Comparison of ENCODE assay signal across 21 cellular contexts in genomic region chr20:51338692-51339440, GRCh38.
DNase-seq lines count a peak whose midpoint lies in the region; ATAC-seq, FAIRE-seq and TF ChIP-seq lines count a peak whose summit lies in the region.
"Had no signal": no experiment of that assay in that cellular context is flagged by ENCODE, and none has a peak within 500 bp of the region (broad histone marks: within the 10 kb centered on the region; RNA-seq: fewer than 3 reads in every experiment).

No MANE protein-coding gene starts in this region.

- peak overlapping the region; percentile 57 for H3K9ac ChIP-seq in astrocyte (ENCODE audit: low read length)

- FAIRE-seq in astrocyte (lab: Jason Lieb, UNC) = no peak
- FAIRE-seq in H54 (lab: Jason Lieb, UNC) = no peak
- FAIRE-seq: GM12878 had no signal

- no peaks in the 10 kb centered on the region for H3K27me3 ChIP-seq in ACC112 (ENCODE audit: insufficient read depth, low read length)
- no peaks in the 10 kb centered on the region for H3K27me3 ChIP-seq in astrocyte (ENCODE audit: insufficient read depth, low read length)

- H3K4me1 ChIP-seq in ACC112 (ENCODE audit: control insufficient read depth, insufficient read depth, low read length, unreplicated experiment) (peaks cover 62% of the 10 kb centered on the region), astrocyte (ENCODE audit: insufficient read depth, low read length) (peaks cover 31% of the 10 kb centered on the region)
- H3K4me1 ChIP-seq: left ventricle myocardium inferior had no signal

- no peak for ATAC-seq in GM19324 (IDR thresholded peaks at IDR 0.05; ENCODE audit: low FRiP score, unreplicated experiment)
- ATAC-seq: GM12878; stimulated activated naive B cell treated with anti-CD40 and anti-IgM and Interleukin-4, amounts not matched to agents 10 μg/mL and 1 μg/mL and 100 μg/mL, for 72 hours had no signal

- H3K27me3 Mint-ChIP-seq in astrocyte (ENCODE audit: low read depth, unreplicated experiment) = no peaks in the 10 kb centered on the region
- H3K27me3 Mint-ChIP-seq: central memory CD8-positive, alpha-beta T cell had no signal

- no peak for TF ChIP-seq POLR2A in H54 (IDR thresholded peaks at IDR 0.05; ENCODE audit: low read depth, low read length)

- H3K27ac ChIP-seq in ACC112 (ENCODE audit: low read depth, low read length) (peak overlapping the region; percentile 93), astrocyte (ENCODE audit: low read depth, low read length) (peak overlapping the region; percentile 99)
- H3K27ac ChIP-seq: left ventricle myocardium inferior had no signal

- H4K20me1 ChIP-seq in astrocyte (ENCODE audit: insufficient read depth, low read length) = no peaks in the 10 kb centered on the region

- no peak for TF ChIP-seq CTCF in astrocyte (IDR thresholded peaks at IDR 0.05; ENCODE audit: insufficient read depth, low read depth, low read length)
- TF ChIP-seq CTCF in fibroblast of villous mesenchyme (IDR thresholded peaks at IDR 0.05; ENCODE audit: insufficient read depth, low read depth, low read length) = no peak

- H3K9me3 Mint-ChIP-seq in astrocyte (ENCODE audit: unreplicated experiment) = peaks cover 10% of the 10 kb centered on the region

- H3K36me3 Mint-ChIP-seq in astrocyte (ENCODE audit: low read depth, unreplicated experiment) = peaks cover 6% of the 10 kb centered on the region

- no peak overlapping the region for H3K4me2 ChIP-seq in astrocyte (ENCODE audit: low read length)

- H3K36me3 ChIP-seq in ACC112 (ENCODE audit: insufficient read depth, low read length) = no peaks in the 10 kb centered on the region
- no peaks in the 10 kb centered on the region for H3K36me3 ChIP-seq in astrocyte (ENCODE audit: insufficient read depth, low read length)
- H3K36me3 ChIP-seq: left ventricle myocardium inferior had no signal

- DNase-seq in M059J (ENCODE audit: low read depth) (peak; percentile 89), astrocyte (ENCODE audit: low read depth) (peak; percentile 89), fibroblast of villous mesenchyme (ENCODE audit: low read depth) (peak; percentile 25), nucleus accumbens (lab: John Stamatoyannopoulos, UW) (no peak), H54 (ENCODE audit: insufficient read length, low spot score) (no peak)
- DNase-seq in activated CD4-positive, alpha-beta T cell treated with anti-CD3 and anti-CD28 coated beads, Interleukin-2, amount 50 U/mL, for 1 hour = no peak
- DNase-seq: activated CD4-positive, alpha-beta T cell treated with anti-CD3 and anti-CD28 coated beads for 48 hours; activated naive CD4-positive, alpha-beta T cell treated with anti-CD3 and anti-CD28 coated beads, Interleukin-2, amount 50 U/mL, for 16 hours; effector CD8-positive, alpha-beta T cell; foreskin melanocyte; Karpas-422; left ventricle myocardium inferior; NK-92 treated with Interleukin-12 subunit alpha and Interleukin-12 subunit beta, amount 100 ng/mL, for 24 hours; SIG-M5; stimulated activated CD4-positive, alpha-beta T cell treated with anti-CD3 and anti-CD28 coated beads, Interleukin-12 subunit alpha, Interleukin-12 subunit beta, amount 100 ng/mL, for 4 hours; stimulated activated naive B cell treated with anti-CD40 and anti-IgM and Interleukin-4, amounts not matched to agents 10 μg/mL and 1 μg/mL and 100 μg/mL, for 72 hours had no signal

- H3K4me3 ChIP-seq in ACC112 (ENCODE audit: low read depth, low read length) (no peak overlapping the region), astrocyte (ENCODE audit: insufficient read depth, low read depth, low read length) (no peak overlapping the region), fibroblast of villous mesenchyme (ENCODE audit: low read depth, low read length) (no peak overlapping the region)
- H3K4me3 ChIP-seq: GM12878, left ventricle myocardium inferior had no signal

- H3K4me3 Mint-ChIP-seq in astrocyte (ENCODE audit: unreplicated experiment) = no peak overlapping the region
- H3K4me3 Mint-ChIP-seq: central memory CD8-positive, alpha-beta T cell; stimulated activated naive B cell treated with anti-CD40 and anti-IgM and Interleukin-4, amounts not matched to agents 10 μg/mL and 1 μg/mL and 100 μg/mL, for 72 hours had no signal

- H3K27ac Mint-ChIP-seq in astrocyte (ENCODE audit: unreplicated experiment) = peak overlapping the region; percentile 75
- H3K27ac Mint-ChIP-seq: progenitor cell of endocrine pancreas; stimulated activated naive B cell treated with anti-CD40 and anti-IgM and Interleukin-4, amounts not matched to agents 10 μg/mL and 1 μg/mL and 100 μg/mL, for 72 hours had no signal

- H3K4me1 Mint-ChIP-seq in astrocyte (ENCODE audit: low read depth, unreplicated experiment) = peaks cover 31% of the 10 kb centered on the region

- H2AFZ ChIP-seq in ACC112 (ENCODE audit: low read length, unreplicated experiment) = peak overlapping the region; percentile 4
- no peak overlapping the region for H2AFZ ChIP-seq in astrocyte (ENCODE audit: low read depth, low read length)

- H3K79me2 ChIP-seq in ACC112 (ENCODE audit: control insufficient read depth, insufficient read depth, low read length, unreplicated experiment) = no peaks in the 10 kb centered on the region
- no peaks in the 10 kb centered on the region for H3K79me2 ChIP-seq in astrocyte (ENCODE audit: insufficient read depth, low read length)

- no peaks in the 10 kb centered on the region for H3K9me3 ChIP-seq in astrocyte (ENCODE audit: insufficient read depth, low read depth, low read length)
- H3K9me3 ChIP-seq: left ventricle myocardium inferior had no signal

Comparison
In these comparisons a context has a peak if more than half of its experiments do, and no peak if none do; other contexts are left out.
1. DNase-seq: peak in M059J (single experiment), astrocyte (single experiment) and fibroblast of villous mesenchyme (single experiment); none in nucleus accumbens (0 of 56), activated CD4-positive, alpha-beta T cell treated with anti-CD3 and anti-CD28 coated beads, Interleukin-2, amount 50 U/mL, for 1 hour (single experiment) and H54 (single experiment).